ENCODE assay signal across 8 cellular contexts in the genomic region with DNA sequence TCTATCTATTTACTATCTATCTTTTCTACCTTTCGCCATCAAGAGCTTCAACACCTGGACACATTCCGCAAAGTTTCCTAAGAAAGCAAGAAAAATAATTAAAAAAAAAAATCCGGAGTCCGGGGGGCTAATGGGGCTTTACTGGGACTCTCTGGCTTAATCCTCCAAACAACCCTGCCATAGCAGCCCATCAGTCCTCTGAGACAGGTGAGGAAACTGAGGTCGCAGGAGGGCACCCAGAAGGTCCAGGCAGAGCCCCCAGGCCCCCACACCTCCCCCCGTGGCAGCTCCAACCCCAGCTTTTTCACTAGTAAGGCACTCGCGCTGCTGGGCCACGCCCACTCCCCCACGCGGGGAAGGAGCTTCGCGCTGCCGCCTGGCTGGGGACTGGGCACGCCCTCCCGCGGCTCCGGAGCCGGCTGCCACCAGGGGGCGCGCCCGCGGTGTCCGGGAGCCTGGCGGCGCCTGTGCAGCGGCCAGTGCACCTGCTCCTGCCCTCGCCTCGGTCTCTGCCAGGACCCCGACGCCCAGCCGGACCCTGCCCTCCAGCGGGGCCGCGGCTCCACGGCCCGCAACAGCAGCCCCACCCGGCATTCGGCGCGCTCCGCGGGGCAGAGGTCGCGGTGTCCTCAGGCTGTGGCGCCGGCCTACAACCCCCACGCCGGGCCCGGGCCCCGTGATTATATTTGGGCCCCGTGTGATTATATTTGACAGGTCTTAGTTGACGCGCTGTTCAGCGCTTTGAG. TPM values are rescaled to one million over a fixed set of nuclear protein-coding genes. Genes with fewer than 3 reads are reported as not detected.
DNase-seq lines count a peak whose midpoint lies in the region; ATAC-seq and TF ChIP-seq lines count a peak whose summit lies in the region.

No MANE protein-coding gene starts in this region.

- H3K27ac Mint-ChIP-seq in T-helper 2 cell treated with Interferon-gamma antibody and Interleukin-4, amounts not matched to agents 5 μg/mL and 100 μg/mL, for 36 hours, result no peak overlapping the region

- H3K27ac ChIP-seq in DND-41 (ENCODE audit: low read length) (no peak overlapping the region), right atrium auricular region (no peak overlapping the region), gastrocnemius medialis (no peak overlapping the region)

- H4K20me1 ChIP-seq in DND-41 (ENCODE audit: insufficient read depth, low read length), result no peaks in the 10 kb centered on the region

- H3K36me3 ChIP-seq in DND-41 (ENCODE audit: insufficient read depth, low read length) (no peaks in the 10 kb centered on the region), adipocyte (ENCODE audit: control insufficient read depth, insufficient read depth, low read length, severe bottlenecking) (no peaks in the 10 kb centered on the region), right atrium auricular region (no peaks in the 10 kb centered on the region), gastrocnemius medialis (no peaks in the 10 kb centered on the region)

- peaks cover 2% of the 10 kb centered on the region for H3K27me3 ChIP-seq in DND-41 (ENCODE audit: insufficient read depth, low read length, poor library complexity)
- H3K27me3 ChIP-seq in adipocyte (replicated peaks; ENCODE audit: control insufficient read depth, insufficient read depth, low read length), result peaks cover 32% of the 10 kb centered on the region
- no peaks in the 10 kb centered on the region for H3K27me3 ChIP-seq in right atrium auricular region
- H3K27me3 ChIP-seq in gastrocnemius medialis, result peaks cover 0 to 16% (median 0%) of the 10 kb centered on the region in 3 donors

- no peak for TF ChIP-seq POLR2A in gastrocnemius medialis (IDR thresholded peaks at IDR 0.05)

- H3K9ac ChIP-seq in DND-41 (ENCODE audit: low read depth, low read length), result no peak overlapping the region
- no peak overlapping the region for H3K9ac ChIP-seq in adipocyte (ENCODE audit: low read length)

- peak overlapping the region; percentile 24 for H3K4me3 Mint-ChIP-seq in T-helper 2 cell treated with Interferon-gamma antibody and Interleukin-4, amounts not matched to agents 5 μg/mL and 100 μg/mL, for 36 hours

- peaks cover 8% of the 10 kb centered on the region for H3K4me1 Mint-ChIP-seq in T-helper 2 cell treated with Interferon-gamma antibody and Interleukin-4, amounts not matched to agents 5 μg/mL and 100 μg/mL, for 36 hours (ENCODE audit: low read depth)

- 0 out of 2 replicates have a peak overlapping the region, but pooled peaks have one; percentile 16 for H3K4me2 ChIP-seq in DND-41 (ENCODE audit: insufficient read depth, low read length)

- no peaks in the 10 kb centered on the region for H3K9me3 Mint-ChIP-seq in T-helper 2 cell treated with Interferon-gamma antibody and Interleukin-4, amounts not matched to agents 5 μg/mL and 100 μg/mL, for 36 hours

- no peaks in the 10 kb centered on the region for H3K36me3 Mint-ChIP-seq in T-helper 2 cell treated with Interferon-gamma antibody and Interleukin-4, amounts not matched to agents 5 μg/mL and 100 μg/mL, for 36 hours (ENCODE audit: low read depth)

- peak; percentile 64 for TF ChIP-seq CTCF in DND-41 (IDR thresholded peaks at IDR 0.05; ENCODE audit: borderline replicate concordance, extremely low read depth, low read length, poor library complexity, severe bottlenecking)
- peak; percentile 94 to 95 for TF ChIP-seq CTCF in right atrium auricular region (IDR thresholded peaks at IDR 0.05)
- peak; percentile 63 to 87 (median 80) for TF ChIP-seq CTCF in gastrocnemius medialis (IDR thresholded peaks at IDR 0.05 in 4 of 5, conservative IDR thresholded peaks at IDR 0.05 in 1 of 5)

- H3K9me3 ChIP-seq in DND-41 (ENCODE audit: insufficient read depth, low read length, severe bottlenecking) (no peaks in the 10 kb centered on the region), adipocyte (ENCODE audit: control insufficient read depth, low read length) (no peaks in the 10 kb centered on the region), right atrium auricular region (no peaks in the 10 kb centered on the region), gastrocnemius medialis (no peaks in the 10 kb centered on the region)

- H3K4me1 ChIP-seq in DND-41 (ENCODE audit: insufficient read depth, low read length), result no peaks in the 10 kb centered on the region
- no peaks in the 10 kb centered on the region for H3K4me1 ChIP-seq in adipocyte (ENCODE audit: control insufficient read depth, insufficient read depth, low read length)
- H3K4me1 ChIP-seq in right atrium auricular region, result peaks cover 0 to 12% of the 10 kb centered on the region in 2 donors
- H3K4me1 ChIP-seq in gastrocnemius medialis, result peaks cover 6% of the 10 kb centered on the region in 2 donors

- H3K4me3 ChIP-seq in DND-41 (ENCODE audit: low read depth in 1 of 2, low read length in 2 of 2), result no peak overlapping the region
- no peak overlapping the region for H3K4me3 ChIP-seq in adipocyte (ENCODE audit: low read length)
- peak overlapping the region in 1 of 2 donors; percentile 35 for H3K4me3 ChIP-seq in right atrium auricular region
- peak overlapping the region; percentile 24 to 58 (median 43) for H3K4me3 ChIP-seq in gastrocnemius medialis

- in situ Hi-C loops in gastrocnemius medialis (cut with MboI; ENCODE audit: low sequenced_read_pairs in 4 of 4), result no loop called here

- ATAC-seq in DND-41 (ENCODE audit: insufficient read depth, low read depth) (peak; percentile 90), gastrocnemius medialis (peak; percentile 52 to 75), HG02870 (IDR thresholded peaks at IDR 0.05; ENCODE audit: unreplicated experiment) (no peak)

- intact Hi-C loops in gastrocnemius medialis (cut with DNase I; ENCODE audit: low total_unique reads), result no loop called here

- H3K27me3 Mint-ChIP-seq in T-helper 2 cell treated with Interferon-gamma antibody and Interleukin-4, amounts not matched to agents 5 μg/mL and 100 μg/mL, for 36 hours (ENCODE audit: low read depth), result peaks cover 26% of the 10 kb centered on the region

- no peak overlapping the region for H2AFZ ChIP-seq in DND-41 (ENCODE audit: low read depth, low read length)

- no peaks in the 10 kb centered on the region for H3K79me2 ChIP-seq in DND-41 (ENCODE audit: insufficient read depth, low read length)

- DNase-seq in DND-41, result peak; percentile 71
- peak; percentile 23 for DNase-seq in LHCN-M2 (ENCODE audit: low read depth)
- DNase-seq in T-helper 2 cell treated with Interferon-gamma antibody and Interleukin-4, amounts not matched to agents 5 μg/mL and 100 μg/mL, for 36 hours (ENCODE audit: low spot score), result peak; percentile 77
- peak; percentile 76 for DNase-seq in adipocyte (ENCODE audit: low read depth)
- DNase-seq in right atrium auricular region (ENCODE audit: low spot score), result no peak
- DNase-seq in gastrocnemius medialis, result peak; percentile 13 to 61
- DNase-seq in GOT3 (lab: John Stamatoyannopoulos, UW), result no peak

RNA-seq across cellular contexts. Expression of a gene that starts 54.1 kb away (rescaled TPM):
- 1.1 and 3.4 TPM in 2 replicates for total RNA-seq in LHCN-M2 (2014; rRNA removed)
- 0.80 TPM for polyA plus RNA-seq in LHCN-M2 (2012)
- total RNA-seq in right atrium auricular region, result 1 to 10 TPM; 2.7 to 6.4 TPM
- total RNA-seq in gastrocnemius medialis, result under 1 TPM in 2 of 4 donors, not detected in 2; 0.17 to 0.38 TPM

Comparison
In these comparisons a context has a peak if more than half of its experiments do, and no peak if none do; other contexts are left out.
1. DNase-seq: peak in DND-41 (single experiment), LHCN-M2 (single experiment), T-helper 2 cell treated with Interferon-gamma antibody and Interleukin-4, amounts not matched to agents 5 μg/mL and 100 μg/mL, for 36 hours (single experiment), adipocyte (single experiment) and gastrocnemius medialis (2 of 2); none in right atrium auricular region (single experiment) and GOT3 (single experiment).
2. H3K4me3 ChIP-seq: peak in gastrocnemius medialis (4 of 4); none in DND-41 (0 of 2) and adipocyte (single experiment).
3. Peak in every context shown above with its lines, with median percentiles within 50 percentile points of each other: CTCF ChIP-seq.